1 cellular context compared by ENCODE assay signal in genomic region chr9:3848445-3849114, GRCh38.
TF ChIP-seq lines count a peak whose summit lies in the region.

No MANE protein-coding gene starts in this region.

TF ChIP-seq in IMR-90, 13 proteins besides CTCF, POLR2A, EP300 and RAD21 (continued from another document):
- TF ChIP-seq RCOR1 (IDR thresholded peaks at IDR 0.05; ENCODE audit: insufficient replicate concordance, low read length) (no peak), BHLHE40 (IDR thresholded peaks at IDR 0.05; ENCODE audit: low read depth, low read length) (no peak)
